21 cellular contexts compared by ENCODE assay signal in genomic region chr3:98982336-98982735, GRCh38.
DNase-seq lines count a peak whose midpoint lies in the region; ATAC-seq, FAIRE-seq and TF ChIP-seq lines count a peak whose summit lies in the region.
"Had no signal": no experiment of that assay in that cellular context is flagged by ENCODE, and none has a peak within 500 bp of the region (broad histone marks: within the 10 kb centered on the region; RNA-seq: fewer than 3 reads in every experiment).

No MANE protein-coding gene starts in this region.

- H3K4me1 ChIP-seq in A549 (peaks cover 83% of the 10 kb centered on the region), colonic mucosa (no peaks in the 10 kb centered on the region)
- H3K4me1 ChIP-seq: parathyroid adenoma had no signal

- intact Hi-C loops in colonic mucosa (cut with DNase I) = no loop called here

- TF ChIP-seq POLR2A in A549 (IDR thresholded peaks at IDR 0.05; ENCODE audit: low read length) = no peak

- TF ChIP-seq CTCF in A549 (IDR thresholded peaks at IDR 0.05) (no peak), brain microvascular endothelial cell (IDR thresholded peaks at IDR 0.05; ENCODE audit: low read depth, low read length, missing control alignments) (no peak), colonic mucosa (IDR thresholded peaks at IDR 0.05) (no peak)

- no peak for ATAC-seq in A549
- ATAC-seq in HG02759 (IDR thresholded peaks at IDR 0.05; ENCODE audit: unreplicated experiment) = no peak
- ATAC-seq: activated naive CD8-positive, alpha-beta T cell treated with anti-CD3 and anti-CD28 coated beads, Interleukin-2, amount 50 U/mL, for 24 hours; activated T-helper 17 cell treated with anti-CD3 and anti-CD28 coated beads, Interleukin-2, amount 50 U/mL, for 72 hours had no signal

- in situ Hi-C loops in brain microvascular endothelial cell (cut with HindIII; ENCODE audit: low pct_ligation_motif_present, low sequenced_read_pairs) = loop anchor here (25.0 kb wide), 2 partner anchors 95 to 170 kb away; no protein-coding TSS in a partner anchor

- no peak for TF ChIP-seq EP300 in A549 (IDR thresholded peaks at IDR 0.05)

- peak overlapping the region; percentile 44 for H3K4me3 ChIP-seq in A549
- H3K4me3 ChIP-seq in brain microvascular endothelial cell (ENCODE audit: low read depth, low read length) = peak overlapping the region; percentile 51
- H3K4me3 ChIP-seq in colonic mucosa = no peak overlapping the region
- H3K4me3 ChIP-seq: esophagus muscularis mucosa had no signal

- FAIRE-seq in A549 (lab: Jason Lieb, UNC) = peak; percentile 87
- FAIRE-seq: TTC549 had no signal

- no peak overlapping the region for H3K9ac ChIP-seq in colonic mucosa (ENCODE audit: low read depth in 2 of 2, low read length in 2 of 2)
- H3K9ac ChIP-seq: parathyroid adenoma had no signal

- WGBS in A549 (ENCODE audit: missing lambda C conversion rate) = 3% methylated on average over 2 of the region's 2 CpGs

- H3K27ac ChIP-seq in A549 (peak overlapping the region; percentile 86 to 91), brain microvascular endothelial cell (peak overlapping the region; percentile 74), colonic mucosa (no peak overlapping the region)
- H3K27ac ChIP-seq: esophagus muscularis mucosa, HL-60, parathyroid adenoma had no signal

- H3K27me3 ChIP-seq in brain microvascular endothelial cell (replicated peaks) = no peaks in the 10 kb centered on the region
- no peaks in the 10 kb centered on the region for H3K27me3 ChIP-seq in colonic mucosa
- H3K27me3 ChIP-seq: esophagus muscularis mucosa had no signal

- H3K36me3 ChIP-seq in brain microvascular endothelial cell (replicated peaks) = no peaks in the 10 kb centered on the region
- no peaks in the 10 kb centered on the region for H3K36me3 ChIP-seq in colonic mucosa
- H3K36me3 ChIP-seq: esophagus muscularis mucosa had no signal

- TF ChIP-seq RAD21 in A549 (conservative IDR thresholded peaks at IDR 0.05 in 1 of 2, IDR thresholded peaks at IDR 0.05 in 1 of 2) = no peak

- H3K9me3 ChIP-seq in A549 (no peaks in the 10 kb centered on the region), colonic mucosa (no peaks in the 10 kb centered on the region)
- H3K9me3 ChIP-seq: esophagus muscularis mucosa had no signal

- no peak for DNase-seq in A549 (ENCODE audit: low read depth in 1 of 2, low spot score in 1 of 2)
- DNase-seq in HT1080 (ENCODE audit: low read depth) = peak; percentile 60
- no peak for DNase-seq in brain microvascular endothelial cell
- DNase-seq in myocyte (ENCODE audit: low read depth) = peak; percentile 35
- no peak for DNase-seq in colonic mucosa
- no peak for DNase-seq in mesenteric fat pad (ENCODE audit: low spot score)
- no peak for DNase-seq in activated naive CD4-positive, alpha-beta T cell (lab: John Stamatoyannopoulos, UW)
- DNase-seq: activated naive CD8-positive, alpha-beta T cell treated with anti-CD3 and anti-CD28 coated beads, Interleukin-2, amount 50 U/mL, for 24 hours; C1 segment of cervical spinal cord; caudate nucleus; glutamatergic neuron; H7; NCI-H1694; NCI-H82; stimulated activated CD4-positive, alpha-beta T cell treated with anti-CD3 and anti-CD28 coated beads, Interleukin-4, amount 100 ng/mL, for 4 hours had no signal

- POLR2A ChIA-PET in A549 (lab: Yijun Ruan, JAX) = interaction anchor here (1.0 to 6.7 kb wide), 4 partner anchors 14 to 89 kb away, joined by 3 to 146 read pairs (median 10); partner anchors contain the start of gene DCBLD2

- CTCF ChIA-PET in A549 (lab: Yijun Ruan, JAX) = interaction anchor here (0.7 to 4.1 kb wide), 8 partner anchors 9 to 169 kb away, joined by 3 to 25 read pairs (median 5); partner anchors contain the start of gene DCBLD2

- peak overlapping the region; percentile 92 for H3K4me2 ChIP-seq in A549

TF ChIP-seq in A549, 52 proteins besides CTCF, POLR2A, EP300 and RAD21:
- TF ChIP-seq CHD2 (IDR thresholded peaks at IDR 0.05; ENCODE audit: low read length, partially characterized antibody) (no peak), RARB (CRISPR knock-in tag; IDR thresholded peaks at IDR 0.05) (no peak), NFE2L2 (conservative IDR thresholded peaks at IDR 0.05; ENCODE audit: low read length) (no peak), GATA3 (IDR thresholded peaks at IDR 0.05; ENCODE audit: borderline replicate concordance) (no peak), EHF (CRISPR knock-in tag; IDR thresholded peaks at IDR 0.05) (no peak), REST (IDR thresholded peaks at IDR 0.05) (no peak), BCL3 (IDR thresholded peaks at IDR 0.05) (no peak), MAZ (IDR thresholded peaks at IDR 0.05; ENCODE audit: borderline replicate concordance, low read depth, low read length) (no peak), ZC3H11A (IDR thresholded peaks at IDR 0.05) (no peak), TP53 (CRISPR knock-in tag; IDR thresholded peaks at IDR 0.05) (no peak), HOXA7 (CRISPR knock-in tag; IDR thresholded peaks at IDR 0.05) (no peak)

Comparison
In these comparisons a context has a peak if more than half of its experiments do, and no peak if none do; other contexts are left out.
1. DNase-seq: peak in HT1080 (single experiment) and myocyte (single experiment); none in A549 (0 of 2), brain microvascular endothelial cell (single experiment), colonic mucosa (single experiment), mesenteric fat pad (single experiment) and activated naive CD4-positive, alpha-beta T cell (0 of 4).